Comparison of ENCODE assay signal across 13 cellular contexts in the genomic region with DNA sequence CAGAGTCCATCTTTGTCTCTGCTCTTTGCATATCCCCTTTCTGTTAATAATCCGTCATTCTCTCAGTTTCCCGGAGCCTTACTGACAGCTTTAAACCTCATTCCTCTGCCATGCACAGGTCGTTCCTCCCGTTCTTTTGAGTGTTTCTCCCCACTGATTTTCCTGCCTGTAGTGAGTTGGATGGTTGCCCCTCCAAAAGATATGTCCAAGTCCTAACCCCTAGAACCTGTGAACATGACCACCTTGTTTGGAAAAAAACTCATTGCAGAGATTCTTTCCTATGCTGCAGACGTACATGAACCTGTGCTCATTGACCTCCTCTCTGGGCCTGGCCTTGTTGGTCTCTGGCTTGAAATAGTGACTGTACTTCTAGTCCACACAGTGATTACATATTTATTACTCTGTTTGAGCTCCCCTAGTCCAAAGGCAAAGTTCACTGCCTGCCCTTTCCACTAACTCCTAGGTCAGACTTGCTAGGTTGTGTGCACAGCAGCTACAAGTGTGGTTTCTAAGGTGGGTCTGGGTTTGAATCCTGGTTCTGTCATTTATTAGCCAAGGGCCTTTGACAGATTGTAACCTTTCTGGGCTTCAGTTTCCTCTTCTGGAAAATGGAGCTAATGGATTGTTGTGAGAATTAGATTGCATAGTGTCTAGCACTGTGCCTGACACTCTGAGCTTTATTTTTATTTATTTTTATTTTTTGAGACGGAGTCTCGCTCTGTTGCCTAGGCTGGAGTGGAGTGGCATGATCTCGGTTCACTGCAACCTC. TPM values are rescaled to one million over a fixed set of nuclear protein-coding genes. Genes with fewer than 3 reads are reported as not detected.
DNase-seq lines count a peak whose midpoint lies in the region; ATAC-seq, FAIRE-seq and TF ChIP-seq lines count a peak whose summit lies in the region.
"Had no signal": no experiment of that assay in that cellular context is flagged by ENCODE, and none has a peak within 500 bp of the region (broad histone marks: within the 10 kb centered on the region; RNA-seq: fewer than 3 reads in every experiment).

No MANE protein-coding gene starts in this region.

- H3K27ac ChIP-seq in HepG2 (ENCODE audit: extremely low read length, insufficient read depth, low read length): peak overlapping the region; percentile 84
- H3K27ac ChIP-seq: vagina had no signal

- WGBS in HepG2 (ENCODE audit: low lambda C conversion rate): 38% methylated on average over 8 of the region's 8 CpGs

- no TSS peak for BruUV-seq in HepG2 (replicated peaks; lab: Mats Ljungman, UMichigan)

- H3K79me2 ChIP-seq in HepG2 (ENCODE audit: insufficient read depth, low read length): peaks cover 12% of the 10 kb centered on the region

- DNase-seq in activated T-cell treated with anti-CD3 and anti-CD28 coated beads, Interleukin-2, amount 50 U/mL, for 72 hours: no peak
- no peak for DNase-seq in activated T-cell treated with anti-CD3 and anti-CD28 coated beads for 4 hours
- DNase-seq in activated CD8-positive, alpha-beta T cell treated with anti-CD3 and anti-CD28 coated beads for 36 hours: no peak
- DNase-seq in HepG2 (ENCODE audit: low spot score): peak; percentile 87
- DNase-seq in NCI-H2029 (lab: John Stamatoyannopoulos, UW): no peak
- DNase-seq: activated T-cell treated with anti-CD3 and anti-CD28 coated beads, Interleukin-2, amount 50 U/mL, for 4 hours; MM.1S; NCI-H2227 treated with DMSO at 0.1 percent for 48 hours had no signal

- H3K9me3 ChIP-seq in HepG2 (ENCODE audit: low read length): no peaks in the 10 kb centered on the region
- H3K9me3 ChIP-seq: vagina had no signal

- peaks cover 3 to 4% of the 10 kb centered on the region in 2 donors for H3K36me3 Mint-ChIP-seq in activated T-cell treated with anti-CD3 and anti-CD28 coated beads, Interleukin-2, amount 50 U/mL, for 72 hours (ENCODE audit: insufficient read depth in 2 of 2)
- peaks cover 20% of the 10 kb centered on the region for H3K36me3 Mint-ChIP-seq in activated CD8-positive, alpha-beta T cell treated with anti-CD3 and anti-CD28 coated beads for 36 hours (ENCODE audit: low read depth)
- H3K36me3 Mint-ChIP-seq in stimulated activated memory B cell treated with anti-CD40 and anti-IgM and Interleukin-4, amounts not matched to agents 10 μg/mL and 1 μg/mL and 100 μg/mL, for 72 hours: peaks cover 11% of the 10 kb centered on the region

- FAIRE-seq in HepG2 (lab: Jason Lieb, UNC): peak; percentile 94
- FAIRE-seq: RCC 7860 had no signal

- H3K4me1 ChIP-seq in HepG2 (ENCODE audit: insufficient read depth, low read length): peaks cover 79% of the 10 kb centered on the region

- peak overlapping the region; percentile 57 for H3K9ac ChIP-seq in HepG2 (ENCODE audit: insufficient read depth, low read depth, low read length)

- peak overlapping the region; percentile 9 to 46 (median 18); a peak in 5 of 6 replicates for H3K4me3 ChIP-seq in HepG2 (replicated peaks in 1 of 3; ENCODE audit: insufficient read depth in 1 of 3, low read depth in 2 of 3, low read length in 3 of 3)
- H3K4me3 ChIP-seq: vagina had no signal

- no peak for ATAC-seq in activated T-cell treated with anti-CD3 and anti-CD28 coated beads, Interleukin-2, amount 50 U/mL, for 72 hours (replicated peaks in 1 of 2)
- no peak for ATAC-seq in activated CD8-positive, alpha-beta T cell treated with anti-CD3 and anti-CD28 coated beads for 36 hours
- ATAC-seq in HepG2: peak; percentile 89
- no peak for ATAC-seq in stimulated activated memory B cell treated with anti-CD40 and anti-IgM and Interleukin-4, amounts not matched to agents 10 μg/mL and 1 μg/mL and 100 μg/mL, for 72 hours
- ATAC-seq in GM18870 (IDR thresholded peaks at IDR 0.05; ENCODE audit: unreplicated experiment): no peak
- ATAC-seq in GM21529 (IDR thresholded peaks at IDR 0.05; ENCODE audit: unreplicated experiment): no peak
- ATAC-seq: activated T-cell treated with anti-CD3 and anti-CD28 coated beads, Interleukin-2, amount 50 U/mL, for 4 hours had no signal

- in situ Hi-C loops in HepG2 (cut with HindIII; ENCODE audit: extremely low pct_ligation_motif_present, low pct_unique_long_range_greater_than_20kb): no loop called here

- H3K36me3 ChIP-seq in HepG2 (replicated peaks in 1 of 2; ENCODE audit: control insufficient read depth in 1 of 2, insufficient read depth in 2 of 2, low read length in 2 of 2): no peaks in the 10 kb centered on the region
- H3K36me3 ChIP-seq: vagina had no signal

- no peak for TF ChIP-seq CTCF in activated CD8-positive, alpha-beta T cell treated with anti-CD3 and anti-CD28 coated beads for 36 hours (IDR thresholded peaks at IDR 0.05)
- TF ChIP-seq CTCF in HepG2 (CRISPR knock-in tag; IDR thresholded peaks at IDR 0.05): no peak

- TF ChIP-seq EP300 in HepG2 (IDR thresholded peaks at IDR 0.05; ENCODE audit: low read depth in 2 of 2, low read length in 2 of 2) (peak in 1 of 2 experiments; percentile 69; a peak in 2 of 4 replicates), HepG2 (CRISPR knock-in tag; IDR thresholded peaks at IDR 0.05; ENCODE audit: borderline replicate concordance) (peak; percentile 34; the same call in 1 of the 2 replicates)

- peak overlapping the region; percentile 87 for H3K27ac Mint-ChIP-seq in activated T-cell treated with anti-CD3 and anti-CD28 coated beads, Interleukin-2, amount 50 U/mL, for 72 hours
- H3K27ac Mint-ChIP-seq in activated CD8-positive, alpha-beta T cell treated with anti-CD3 and anti-CD28 coated beads for 36 hours: peak overlapping the region; percentile 94
- peak overlapping the region; percentile 78 for H3K27ac Mint-ChIP-seq in stimulated activated memory B cell treated with anti-CD40 and anti-IgM and Interleukin-4, amounts not matched to agents 10 μg/mL and 1 μg/mL and 100 μg/mL, for 72 hours

- no peak overlapping the region for H2AFZ ChIP-seq in HepG2 (ENCODE audit: low read length)

- H3K27me3 Mint-ChIP-seq in activated T-cell treated with anti-CD3 and anti-CD28 coated beads, Interleukin-2, amount 50 U/mL, for 72 hours (ENCODE audit: low read depth): no peaks in the 10 kb centered on the region
- no peaks in the 10 kb centered on the region for H3K27me3 Mint-ChIP-seq in activated CD8-positive, alpha-beta T cell treated with anti-CD3 and anti-CD28 coated beads for 36 hours
- no peaks in the 10 kb centered on the region for H3K27me3 Mint-ChIP-seq in stimulated activated memory B cell treated with anti-CD40 and anti-IgM and Interleukin-4, amounts not matched to agents 10 μg/mL and 1 μg/mL and 100 μg/mL, for 72 hours

- H3K9me3 Mint-ChIP-seq in activated T-cell treated with anti-CD3 and anti-CD28 coated beads, Interleukin-2, amount 50 U/mL, for 72 hours: no peaks in the 10 kb centered on the region
- H3K9me3 Mint-ChIP-seq in activated CD8-positive, alpha-beta T cell treated with anti-CD3 and anti-CD28 coated beads for 36 hours: no peaks in the 10 kb centered on the region
- no peaks in the 10 kb centered on the region for H3K9me3 Mint-ChIP-seq in stimulated activated memory B cell treated with anti-CD40 and anti-IgM and Interleukin-4, amounts not matched to agents 10 μg/mL and 1 μg/mL and 100 μg/mL, for 72 hours
- H3K9me3 Mint-ChIP-seq: activated T-cell treated with anti-CD3 and anti-CD28 coated beads, Interleukin-2, amount 50 U/mL, for 4 hours had no signal

- intact Hi-C loops in activated CD8-positive, alpha-beta T cell treated with anti-CD3 and anti-CD28 coated beads for 36 hours (cut with micrococcal nuclease): no loop called here
- intact Hi-C loops in HepG2 (cut with micrococcal nuclease; ENCODE audit: unreplicated experiment): loop anchor here (1.0 kb wide), 1 partner anchor 44 kb away; no protein-coding TSS in a partner anchor

- H4K20me1 ChIP-seq in HepG2 (ENCODE audit: insufficient read depth, low read length): no peaks in the 10 kb centered on the region

- no peak; the same call in 1 of the 2 replicates for TF ChIP-seq RAD21 in HepG2 (CRISPR knock-in tag; IDR thresholded peaks at IDR 0.05)

- peak overlapping the region; percentile 74 to 78 for H3K4me3 Mint-ChIP-seq in activated T-cell treated with anti-CD3 and anti-CD28 coated beads, Interleukin-2, amount 50 U/mL, for 72 hours
- H3K4me3 Mint-ChIP-seq in activated CD8-positive, alpha-beta T cell treated with anti-CD3 and anti-CD28 coated beads for 36 hours: no peak overlapping the region
- peak overlapping the region; percentile 1 for H3K4me3 Mint-ChIP-seq in stimulated activated memory B cell treated with anti-CD40 and anti-IgM and Interleukin-4, amounts not matched to agents 10 μg/mL and 1 μg/mL and 100 μg/mL, for 72 hours
- H3K4me3 Mint-ChIP-seq: activated T-cell treated with anti-CD3 and anti-CD28 coated beads, Interleukin-2, amount 50 U/mL, for 4 hours had no signal

- H3K27me3 ChIP-seq in HepG2 (ENCODE audit: control insufficient read depth in 1 of 2, insufficient read depth in 2 of 2, low read length in 2 of 2): no peaks in the 10 kb centered on the region
- H3K27me3 ChIP-seq: vagina had no signal

- CTCF ChIA-PET in activated CD8-positive, alpha-beta T cell treated with anti-CD3 and anti-CD28 coated beads for 36 hours (lab: Charles Lee): interaction anchor here (0.7 to 2.2 kb wide), 8 partner anchors 9 to 131 kb away, joined by 3 to 8 read pairs (median 3); a partner anchor contains a TSS
- CTCF ChIA-PET in HepG2 (lab: Yijun Ruan, JAX; ENCODE audit: low intra/inter-chr PET ratio, low total read pairs): no interaction called here

- peak; percentile 46 to 77; a peak in 3 of 4 replicates for TF ChIP-seq POLR2A in HepG2 (IDR thresholded peaks at IDR 0.05; ENCODE audit: insufficient read depth in 1 of 2, low read depth in 2 of 2, low read length in 2 of 2)

- POLR2A ChIA-PET in activated CD8-positive, alpha-beta T cell treated with anti-CD3 and anti-CD28 coated beads for 36 hours (lab: Charles Lee): interaction anchor here (1.0 to 1.9 kb wide), 3 partner anchors 11 to 97 kb away, joined by 3 to 5 read pairs (median 4); a partner anchor contains a TSS
- POLR2A ChIA-PET in HepG2 (lab: Yijun Ruan, JAX): interaction anchor here (0.7 to 3.4 kb wide), 8 partner anchors 11 to 125 kb away, joined by 3 to 18 read pairs (median 5); a partner anchor contains a TSS

- peak overlapping the region; percentile 75 for H3K4me2 ChIP-seq in HepG2 (ENCODE audit: low read depth, low read length)

- peaks cover 51% of the 10 kb centered on the region for H3K4me1 Mint-ChIP-seq in activated T-cell treated with anti-CD3 and anti-CD28 coated beads, Interleukin-2, amount 50 U/mL, for 72 hours (ENCODE audit: low read depth)
- peaks cover 56% of the 10 kb centered on the region for H3K4me1 Mint-ChIP-seq in activated CD8-positive, alpha-beta T cell treated with anti-CD3 and anti-CD28 coated beads for 36 hours (ENCODE audit: low read depth)
- H3K4me1 Mint-ChIP-seq in stimulated activated memory B cell treated with anti-CD40 and anti-IgM and Interleukin-4, amounts not matched to agents 10 μg/mL and 1 μg/mL and 100 μg/mL, for 72 hours: peaks cover 56% of the 10 kb centered on the region

RNA-seq across cellular contexts. Expression of a gene that starts 29.3 kb away (rescaled TPM):
- 10 to 100 TPM; 24.1 to 27.9 TPM for total RNA-seq in activated T-cell treated with anti-CD3 and anti-CD28 coated beads, Interleukin-2, amount 50 U/mL, for 72 hours
- total RNA-seq in activated CD8-positive, alpha-beta T cell treated with anti-CD3 and anti-CD28 coated beads for 36 hours: 10 to 100 TPM; 26.6 to 26.7 TPM
- 5.8 and 6.1 TPM in 2 replicates for total RNA-seq in HepG2 (2016; rRNA removed; fragmentation: Illumina TruSeq; extraction: Trizol)
- total RNA-seq in HepG2 (2016; cell fraction: cytosol; rRNA removed; fragmentation: Illumina TruSeq; extraction: Trizol; ENCODE audit: low read depth): 2.7 and 2.8 TPM in 2 replicates
- 4.8 and 5.7 TPM in 2 replicates for total RNA-seq in HepG2 (2016; cell fraction: insoluble cytoplasmic fraction; rRNA removed; fragmentation: Illumina TruSeq; extraction: Trizol)
- 6.6 and 7.6 TPM in 2 replicates for total RNA-seq in HepG2 (2016; cell fraction: membrane; rRNA removed; fragmentation: Illumina TruSeq; extraction: Trizol)
- total RNA-seq in HepG2 (2016; cell fraction: nucleus; rRNA removed; fragmentation: Illumina TruSeq; extraction: Trizol): 3.7 and 4.7 TPM in 2 replicates
- polyA plus RNA-seq in HepG2 (2011; rRNA removed): 13.3 and 16.2 TPM in 2 replicates
- 11.1 and 13.7 TPM in 2 replicates for polyA plus RNA-seq in HepG2 (2011; cell fraction: cytosol; rRNA removed)
- 26.3 and 29.6 TPM in 2 replicates for polyA plus RNA-seq in HepG2 (2011; cell fraction: nucleus; rRNA removed)
- 10.1 and 11.2 TPM in 2 replicates for polyA plus RNA-seq in HepG2 (2012)
- polyA plus RNA-seq in HepG2 (2016; cell fraction: cytosol; fragmentation: Illumina TruSeq; extraction: Trizol; ENCODE audit: low read depth): 1.9 and 2.4 TPM in 2 replicates
- polyA plus RNA-seq in HepG2 (2016; cell fraction: insoluble cytoplasmic fraction; fragmentation: Illumina TruSeq; extraction: Trizol; ENCODE audit: low read depth): 7.9 and 11.5 TPM in 2 replicates
- 7.6 and 8.0 TPM in 2 replicates for polyA plus RNA-seq in HepG2 (2016; cell fraction: membrane; fragmentation: Illumina TruSeq; extraction: Trizol; ENCODE audit: low read depth)
- polyA plus RNA-seq in HepG2 (2016; cell fraction: nucleus; fragmentation: Illumina TruSeq; extraction: Trizol; ENCODE audit: insufficient read depth, low read depth): 16.8 and 19.6 TPM in 2 replicates
- 8.4 and 18.8 TPM in 2 replicates for polyA minus RNA-seq in HepG2 (2011; rRNA and poly(A)+ RNA removed; ENCODE audit: low replicate concordance)
- polyA minus RNA-seq in HepG2 (2011; cell fraction: cytosol; rRNA and poly(A)+ RNA removed): 6.6 and 6.9 TPM in 2 replicates
- 5.6 and 5.7 TPM in 2 replicates for polyA minus RNA-seq in HepG2 (2011; cell fraction: nucleus; rRNA and poly(A)+ RNA removed)
